6 cellular contexts compared by ENCODE assay signal in genomic region chr7:47980648-47981047, GRCh38. TPM values are rescaled to one million over a fixed set of nuclear protein-coding genes. Genes with fewer than 3 reads are reported as not detected.
"Had no signal": no experiment of that assay in that cellular context is flagged by ENCODE, and none has a peak within 500 bp of the region (broad histone marks: within the 10 kb centered on the region; RNA-seq: fewer than 3 reads in every experiment).

No MANE protein-coding gene starts in this region.

RNA-seq across cellular contexts. Expression of gene SUN3, which starts 48.3 kb away (rescaled TPM):
- total RNA-seq: PC-3, Peyer's patch, Right ventricle myocardium inferior, Right ventricle myocardium superior, RPMI7951, SJCRH30 had no signal

RNA-seq across cellular contexts. Expression of gene C7orf57, which starts 54.7 kb away (rescaled TPM):
- total RNA-seq: Peyer's patch, Right ventricle myocardium inferior, Right ventricle myocardium superior had no signal
